In genomic region chr9:34636791-34637355, GRCh38 we compare ENCODE assay signal across 8 cellular contexts. TPM values are rescaled to one million over a fixed set of nuclear protein-coding genes. Genes with fewer than 3 reads are reported as not detected.
DNase-seq lines count a peak whose midpoint lies in the region; ATAC-seq, FAIRE-seq and TF ChIP-seq lines count a peak whose summit lies in the region.

No MANE protein-coding gene starts in this region.

- H3K36me3 Mint-ChIP-seq in activated naive CD4-positive, alpha-beta T cell treated with anti-CD3 and anti-CD28 coated beads, Interleukin-2, amount 50 U/mL, for 72 hours: peaks cover 16 to 17% of the 10 kb centered on the region in 2 donors

- peaks cover 5% of the 10 kb centered on the region for H3K36me3 ChIP-seq in iPS-18a (ENCODE audit: control insufficient read depth, low read depth, low read length)

- peaks cover 5% of the 10 kb centered on the region for H3K27me3 ChIP-seq in iPS-18a (ENCODE audit: control insufficient read depth, insufficient read depth, low read length)

- peak overlapping the region; percentile 81 for H3K4me3 ChIP-seq in iPS-18a (ENCODE audit: low read length)

- H3K4me1 ChIP-seq in iPS-18a (ENCODE audit: control insufficient read depth, low read depth, low read length): peaks cover 5% of the 10 kb centered on the region

- peak overlapping the region; percentile 91 to 93 for H3K27ac Mint-ChIP-seq in activated naive CD4-positive, alpha-beta T cell treated with anti-CD3 and anti-CD28 coated beads, Interleukin-2, amount 50 U/mL, for 72 hours

- H3K9ac ChIP-seq in iPS-18a (ENCODE audit: low read length): peak overlapping the region; percentile 76

- no peaks in the 10 kb centered on the region for H3K9me3 ChIP-seq in iPS-18a (ENCODE audit: control insufficient read depth, low read depth, low read length)

- no peak overlapping the region for H3K27ac ChIP-seq in iPS-18a (ENCODE audit: low read length)

- peak; percentile 27 for ATAC-seq in HG03442 (IDR thresholded peaks at IDR 0.05; ENCODE audit: unreplicated experiment)
- no peak for ATAC-seq in activated naive CD4-positive, alpha-beta T cell treated with anti-CD3 and anti-CD28 coated beads, Interleukin-2, amount 50 U/mL, for 72 hours
- ATAC-seq in stimulated activated naive CD8-positive, alpha-beta T cell treated with anti-CD3 and anti-CD28 coated beads, Interleukin-15, Interleukin-2, amounts not matched to agents 100 U/mL and 50 U/mL, for 24 hours: no peak

- H3K9me3 Mint-ChIP-seq in activated naive CD4-positive, alpha-beta T cell treated with anti-CD3 and anti-CD28 coated beads, Interleukin-2, amount 50 U/mL, for 72 hours: no peaks in the 10 kb centered on the region

- DNase-seq in ELR (ENCODE audit: low read depth) (peak; percentile 54), GM20000 (ENCODE audit: low spot score) (no peak), frontal cortex (ENCODE audit: low spot score in 2 of 2) (no peak), NCI-H2196 treated with DMSO at 0.1 percent for 48 hours (lab: John Stamatoyannopoulos, UW; ENCODE audit: unreplicated experiment) (no peak)
- no peak for DNase-seq in activated naive CD4-positive, alpha-beta T cell treated with anti-CD3 and anti-CD28 coated beads, Interleukin-2, amount 50 U/mL, for 72 hours (ENCODE audit: low spot score in 2 of 2)
- DNase-seq in stimulated activated naive CD8-positive, alpha-beta T cell treated with anti-CD3 and anti-CD28 coated beads, Interleukin-15, Interleukin-2, amounts not matched to agents 100 U/mL and 50 U/mL, for 24 hours: peak; percentile 33

- no peak for FAIRE-seq in frontal cortex (lab: Jason Lieb, UNC)

- no peak for TF ChIP-seq CTCF in GM20000 (IDR thresholded peaks at IDR 0.05; ENCODE audit: extremely low read depth, missing control alignments)

RNA-seq across cellular contexts. Expression of gene SIGMAR1, which starts 0.7 kb away (rescaled TPM):
- total RNA-seq in activated naive CD4-positive, alpha-beta T cell treated with anti-CD3 and anti-CD28 coated beads, Interleukin-2, amount 50 U/mL, for 72 hours: 10 to 100 TPM; 41.9 to 63.6 TPM
- 20.8 TPM for total RNA-seq in frontal cortex

RNA-seq across cellular contexts. Expression of gene ARID3C, which starts 8.0 kb away (rescaled TPM):
- total RNA-seq in activated naive CD4-positive, alpha-beta T cell treated with anti-CD3 and anti-CD28 coated beads, Interleukin-2, amount 50 U/mL, for 72 hours: 1 to 10 TPM in 1 of 2 donors, not detected in 1; 1.6 TPM
- total RNA-seq in frontal cortex: 0.82 TPM

RNA-seq across cellular contexts. Expression of gene GALT, which starts 9.6 kb away (rescaled TPM):
- 100 to 1,000 TPM in 1 of 2 donors, 10 to 100 TPM in 1; 63.5 to 104 TPM for total RNA-seq in activated naive CD4-positive, alpha-beta T cell treated with anti-CD3 and anti-CD28 coated beads, Interleukin-2, amount 50 U/mL, for 72 hours
- total RNA-seq in frontal cortex: 29.3 TPM

RNA-seq across cellular contexts. Expression of gene IL11RA, which starts 15.1 kb away (rescaled TPM):
- total RNA-seq in activated naive CD4-positive, alpha-beta T cell treated with anti-CD3 and anti-CD28 coated beads, Interleukin-2, amount 50 U/mL, for 72 hours: 10 to 100 TPM; 41.8 to 44.2 TPM
- total RNA-seq in frontal cortex: 5.3 TPM

RNA-seq across cellular contexts. Expression of gene DCTN3, which starts 16.6 kb away (rescaled TPM):
- 100 to 1,000 TPM in 1 of 2 donors, 10 to 100 TPM in 1; 81.0 to 123 TPM for total RNA-seq in activated naive CD4-positive, alpha-beta T cell treated with anti-CD3 and anti-CD28 coated beads, Interleukin-2, amount 50 U/mL, for 72 hours
- total RNA-seq in frontal cortex: 165 TPM

Comparison
In these comparisons a context has a peak if more than half of its experiments do, and no peak if none do; other contexts are left out.
1. DNase-seq: peak in ELR (single experiment) and stimulated activated naive CD8-positive, alpha-beta T cell treated with anti-CD3 and anti-CD28 coated beads, Interleukin-15, Interleukin-2, amounts not matched to agents 100 U/mL and 50 U/mL, for 24 hours (single experiment); none in activated naive CD4-positive, alpha-beta T cell treated with anti-CD3 and anti-CD28 coated beads, Interleukin-2, amount 50 U/mL, for 72 hours (0 of 2), GM20000 (single experiment), frontal cortex (0 of 2) and NCI-H2196 treated with DMSO at 0.1 percent for 48 hours (single experiment).